19 cellular contexts compared by ENCODE assay signal in the genomic region with DNA sequence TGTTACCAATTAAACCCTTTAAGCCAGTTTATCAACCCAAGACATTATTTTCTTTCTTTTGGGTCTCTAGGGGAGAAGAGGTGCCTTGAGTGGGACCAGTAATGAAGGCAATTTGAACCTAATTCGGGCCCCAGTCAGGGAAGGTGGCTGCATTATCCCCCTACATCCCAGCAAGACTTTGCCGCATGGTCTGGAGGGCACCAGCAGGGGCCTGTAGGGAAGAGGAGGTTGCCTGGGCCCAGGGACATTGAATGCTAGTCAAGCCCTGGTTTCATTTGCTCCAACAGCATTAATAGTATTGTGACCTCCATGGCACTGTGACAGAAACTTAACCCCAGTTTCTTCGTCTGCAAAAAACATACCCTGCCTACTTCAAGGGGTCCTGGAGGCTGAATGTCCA.
A peak's percentile ranks its signal among the peaks of the same experiment; 100 is the strongest.
DNase-seq lines count a peak whose midpoint lies in the region; ATAC-seq, FAIRE-seq and TF ChIP-seq lines count a peak whose summit lies in the region.
"Had no signal": no experiment of that assay in that cellular context is flagged by ENCODE, and none has a peak within 500 bp of the region (broad histone marks: within the 10 kb centered on the region; RNA-seq: fewer than 3 reads in every experiment).

No MANE protein-coding gene starts in this region.

- H3K4me1 Mint-ChIP-seq in natural killer cell treated with Interleukin-12 subunit alpha and Interleukin-12 subunit beta and Interleukin-15 and Interleukin-18, amount 100 ng/mL, for 72 hours (ENCODE audit: low read depth in 2 of 2): peaks cover 7 to 13% of the 10 kb centered on the region in 2 donors
- peaks cover 14 to 16% of the 10 kb centered on the region in 2 donors for H3K4me1 Mint-ChIP-seq in natural killer cell

- no peak for TF ChIP-seq RAD21 in GM12878 (IDR thresholded peaks at IDR 0.05; ENCODE audit: insufficient read depth, low read depth, low read length)

- H3K27me3 ChIP-seq in GM12878 (replicated peaks in 1 of 2; ENCODE audit: control insufficient read depth in 2 of 2, insufficient read depth in 2 of 2, low read length in 1 of 2): no peaks in the 10 kb centered on the region

- in situ Hi-C loops in GM12878 (cut with MboI): no loop called here

- TF ChIP-seq POLR2A in GM12878 (IDR thresholded peaks at IDR 0.05; ENCODE audit: low read depth, low read length): no peak

- RAD21 ChIA-PET in GM12878 (lab: Charles Lee; ENCODE audit: unreplicated experiment): no interaction called here

- SMC1A ChIA-PET in GM12878 (lab: Charles Lee; ENCODE audit: uncharacterized antibody, unreplicated experiment): no interaction called here

- no peak overlapping the region for H3K4me3 ChIP-seq in GM12878
- H3K4me3 ChIP-seq: PC-9 had no signal

- DNase-seq in natural killer cell treated with Interleukin-12 subunit alpha and Interleukin-12 subunit beta and Interleukin-15 and Interleukin-18, amount 100 ng/mL, for 72 hours (ENCODE audit: low spot score): peak; percentile 12
- DNase-seq in natural killer cell (no peak), GM12878 (ENCODE audit: low read depth, low spot score) (no peak), posterior vena cava (ENCODE audit: low spot score) (peak; percentile 60), NCI-H2196 treated with DMSO at 0.1 percent for 48 hours (lab: John Stamatoyannopoulos, UW; ENCODE audit: unreplicated experiment) (no peak), cerebellar cortex (ENCODE audit: low spot score) (no peak), HK-2 (ENCODE audit: unreplicated experiment) (no peak)
- DNase-seq: COR-L47, KG1, NCI-H1048, NCI-H1436 treated with DMSO at 0.1 percent for 48 hours, NCI-H2029 treated with DMSO at 0.1 percent for 48 hours, NCI-H2171 treated with DMSO at 0.1 percent for 48 hours, NCI-H510A, NCI-H774, PC-9 had no signal

- no peak overlapping the region for H3K9ac ChIP-seq in GM12878 (ENCODE audit: control insufficient read depth, insufficient read depth, low read length)

- intact Hi-C loops in natural killer cell (cut with micrococcal nuclease) (no loop called here), GM12878 (cut with micrococcal nuclease; ENCODE audit: unreplicated experiment) (no loop called here), posterior vena cava (cut with DNase I) (no loop called here)

- H3K27ac Mint-ChIP-seq in natural killer cell treated with Interleukin-12 subunit alpha and Interleukin-12 subunit beta and Interleukin-15 and Interleukin-18, amount 100 ng/mL, for 72 hours: no peak overlapping the region
- H3K27ac Mint-ChIP-seq in natural killer cell: no peak overlapping the region

- TSS peak; percentile 9 for BruUV-seq in GM12878 (replicated peaks; lab: Mats Ljungman, UMichigan)

- H4K20me1 ChIP-seq in GM12878 (ENCODE audit: control insufficient read depth, insufficient read depth): no peaks in the 10 kb centered on the region; the same call in 1 of the 2 replicates

- ATAC-seq in natural killer cell treated with Interleukin-12 subunit alpha and Interleukin-12 subunit beta and Interleukin-15 and Interleukin-18, amount 100 ng/mL, for 72 hours: no peak
- ATAC-seq in natural killer cell (no peak), GM12878 (no peak), HG02610 (IDR thresholded peaks at IDR 0.05; ENCODE audit: unreplicated experiment) (no peak)
- ATAC-seq: HCT116, HepG2 had no signal

- no peaks in the 10 kb centered on the region for H3K9me3 Mint-ChIP-seq in natural killer cell treated with Interleukin-12 subunit alpha and Interleukin-12 subunit beta and Interleukin-15 and Interleukin-18, amount 100 ng/mL, for 72 hours
- H3K9me3 Mint-ChIP-seq in natural killer cell: no peaks in the 10 kb centered on the region

- H3K4me2 ChIP-seq in GM12878 (ENCODE audit: control insufficient read depth, insufficient read depth): no peak overlapping the region
- H3K4me2 ChIP-seq: PC-9 had no signal

- H2AFZ ChIP-seq in GM12878 (ENCODE audit: control insufficient read depth, low read depth, low read length): no peak overlapping the region
- H2AFZ ChIP-seq: PC-9 had no signal

- CTCF ChIA-PET in GM12878 (lab: Yijun Ruan, JAX): no interaction called here

- peaks cover 0 to 11% of the 10 kb centered on the region in 2 experiments; a peak in 3 of 4 replicates for H3K36me3 ChIP-seq in GM12878 (ENCODE audit: control insufficient read depth in 2 of 2, insufficient read depth in 2 of 2, low read length in 1 of 2)

- H3K27ac ChIP-seq in GM12878 (ENCODE audit: control insufficient read depth, insufficient read depth): no peak overlapping the region
- H3K27ac ChIP-seq: PC-9 had no signal

- H3K79me2 ChIP-seq in GM12878 (ENCODE audit: control insufficient read depth, insufficient read depth, low read length): peaks cover under 1% of the 10 kb centered on the region; the same call in 1 of the 2 replicates

- 93% methylated on average over 3 of the region's 3 CpGs for WGBS in GM12878 (ENCODE audit: insufficient coverage, insufficient replicate concordance, low lambda C conversion rate, missing lambda C conversion rate)

- TF ChIP-seq CTCF in natural killer cell (IDR thresholded peaks at IDR 0.05) (no peak), GM12878 (IDR thresholded peaks at IDR 0.05 in 2 of 3, conservative IDR thresholded peaks at IDR 0.05 in 1 of 3; ENCODE audit: control insufficient read depth in 2 of 3, extremely low read depth in 1 of 3, insufficient read depth in 1 of 3, low read depth in 3 of 3, low read length in 3 of 3) (no peak)

- H3K27me3 Mint-ChIP-seq in natural killer cell treated with Interleukin-12 subunit alpha and Interleukin-12 subunit beta and Interleukin-15 and Interleukin-18, amount 100 ng/mL, for 72 hours: no peaks in the 10 kb centered on the region
- no peaks in the 10 kb centered on the region for H3K27me3 Mint-ChIP-seq in natural killer cell (ENCODE audit: low read depth in 2 of 2)

- no peaks in the 10 kb centered on the region for H3K4me1 ChIP-seq in GM12878 (ENCODE audit: control insufficient read depth, insufficient read depth, low read length)

- POLR2A ChIA-PET in GM12878 (lab: Charles Lee): no interaction called here

- H3K4me3 Mint-ChIP-seq in natural killer cell treated with Interleukin-12 subunit alpha and Interleukin-12 subunit beta and Interleukin-15 and Interleukin-18, amount 100 ng/mL, for 72 hours: no peak overlapping the region
- H3K4me3 Mint-ChIP-seq in natural killer cell: no peak overlapping the region

- no peak for FAIRE-seq in GM12878 (lab: Jason Lieb, UNC)
- FAIRE-seq: HepG2 had no signal

- peaks cover 11% of the 10 kb centered on the region; the same call in 2 of the 3 replicates for H3K9me3 ChIP-seq in GM12878 (replicated peaks; ENCODE audit: control insufficient read depth, insufficient read depth, low read length)

- no peaks in the 10 kb centered on the region for H3K36me3 Mint-ChIP-seq in natural killer cell treated with Interleukin-12 subunit alpha and Interleukin-12 subunit beta and Interleukin-15 and Interleukin-18, amount 100 ng/mL, for 72 hours
- no peaks in the 10 kb centered on the region for H3K36me3 Mint-ChIP-seq in natural killer cell

- no peak for TF ChIP-seq EP300 in GM12878 (IDR thresholded peaks at IDR 0.05; ENCODE audit: borderline replicate concordance in 1 of 2, control insufficient read depth in 1 of 2, low read depth in 2 of 2, low read length in 2 of 2)

TF ChIP-seq in GM12878, 131 proteins besides CTCF, POLR2A, EP300 and RAD21:
- no peak for TF ChIP-seq HDAC6 (IDR thresholded peaks at IDR 0.05; ENCODE audit: unreplicated experiment)
- TF ChIP-seq HDGF (IDR thresholded peaks at IDR 0.05): no peak
- TF ChIP-seq, protein P1, sequence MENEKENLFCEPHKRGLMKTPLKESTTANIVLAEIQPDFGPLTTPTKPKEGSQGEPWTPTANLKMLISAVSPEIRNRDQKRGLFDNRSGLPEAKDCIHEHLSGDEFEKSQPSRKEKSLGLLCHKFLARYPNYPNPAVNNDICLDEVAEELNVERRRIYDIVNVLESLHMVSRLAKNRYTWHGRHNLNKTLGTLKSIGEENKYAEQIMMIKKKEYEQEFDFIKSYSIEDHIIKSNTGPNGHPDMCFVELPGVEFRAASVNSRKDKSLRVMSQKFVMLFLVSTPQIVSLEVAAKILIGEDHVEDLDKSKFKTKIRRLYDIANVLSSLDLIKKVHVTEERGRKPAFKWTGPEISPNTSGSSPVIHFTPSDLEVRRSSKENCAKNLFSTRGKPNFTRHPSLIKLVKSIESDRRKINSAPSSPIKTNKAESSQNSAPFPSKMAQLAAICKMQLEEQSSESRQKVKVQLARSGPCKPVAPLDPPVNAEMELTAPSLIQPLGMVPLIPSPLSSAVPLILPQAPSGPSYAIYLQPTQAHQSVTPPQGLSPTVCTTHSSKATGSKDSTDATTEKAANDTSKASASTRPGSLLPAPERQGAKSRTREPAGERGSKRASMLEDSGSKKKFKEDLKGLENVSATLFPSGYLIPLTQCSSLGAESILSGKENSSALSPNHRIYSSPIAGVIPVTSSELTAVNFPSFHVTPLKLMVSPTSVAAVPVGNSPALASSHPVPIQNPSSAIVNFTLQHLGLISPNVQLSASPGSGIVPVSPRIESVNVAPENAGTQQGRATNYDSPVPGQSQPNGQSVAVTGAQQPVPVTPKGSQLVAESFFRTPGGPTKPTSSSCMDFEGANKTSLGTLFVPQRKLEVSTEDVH (IDR thresholded peaks at IDR 0.05; ENCODE audit: low read depth, partially characterized antibody): no peak
- no peak for TF ChIP-seq CREM (IDR thresholded peaks at IDR 0.05; ENCODE audit: low read depth)
- TF ChIP-seq, protein P2, sequence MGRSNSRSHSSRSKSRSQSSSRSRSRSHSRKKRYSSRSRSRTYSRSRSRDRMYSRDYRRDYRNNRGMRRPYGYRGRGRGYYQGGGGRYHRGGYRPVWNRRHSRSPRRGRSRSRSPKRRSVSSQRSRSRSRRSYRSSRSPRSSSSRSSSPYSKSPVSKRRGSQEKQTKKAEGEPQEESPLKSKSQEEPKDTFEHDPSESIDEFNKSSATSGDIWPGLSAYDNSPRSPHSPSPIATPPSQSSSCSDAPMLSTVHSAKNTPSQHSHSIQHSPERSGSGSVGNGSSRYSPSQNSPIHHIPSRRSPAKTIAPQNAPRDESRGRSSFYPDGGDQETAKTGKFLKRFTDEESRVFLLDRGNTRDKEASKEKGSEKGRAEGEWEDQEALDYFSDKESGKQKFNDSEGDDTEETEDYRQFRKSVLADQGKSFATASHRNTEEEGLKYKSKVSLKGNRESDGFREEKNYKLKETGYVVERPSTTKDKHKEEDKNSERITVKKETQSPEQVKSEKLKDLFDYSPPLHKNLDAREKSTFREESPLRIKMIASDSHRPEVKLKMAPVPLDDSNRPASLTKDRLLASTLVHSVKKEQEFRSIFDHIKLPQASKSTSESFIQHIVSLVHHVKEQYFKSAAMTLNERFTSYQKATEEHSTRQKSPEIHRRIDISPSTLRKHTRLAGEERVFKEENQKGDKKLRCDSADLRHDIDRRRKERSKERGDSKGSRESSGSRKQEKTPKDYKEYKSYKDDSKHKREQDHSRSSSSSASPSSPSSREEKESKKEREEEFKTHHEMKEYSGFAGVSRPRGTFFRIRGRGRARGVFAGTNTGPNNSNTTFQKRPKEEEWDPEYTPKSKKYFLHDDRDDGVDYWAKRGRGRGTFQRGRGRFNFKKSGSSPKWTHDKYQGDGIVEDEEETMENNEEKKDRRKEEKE (IDR thresholded peaks at IDR 0.05): no peak
- no peak for TF ChIP-seq IKZF2 (IDR thresholded peaks at IDR 0.05)
- no peak for TF ChIP-seq ZNF622 (IDR thresholded peaks at IDR 0.05)
- no peak for TF ChIP-seq IRF4 (IDR thresholded peaks at IDR 0.05; ENCODE audit: low read depth, low read length)

Comparison
In these comparisons a context has a peak if more than half of its experiments do, and no peak if none do; other contexts are left out.
1. DNase-seq: peak in natural killer cell treated with Interleukin-12 subunit alpha and Interleukin-12 subunit beta and Interleukin-15 and Interleukin-18, amount 100 ng/mL, for 72 hours (single experiment) and posterior vena cava (single experiment); none in natural killer cell (single experiment), GM12878 (single experiment), NCI-H2196 treated with DMSO at 0.1 percent for 48 hours (single experiment), cerebellar cortex (single experiment) and HK-2 (single experiment).